16 cellular contexts compared by ENCODE assay signal in genomic region chr11:10349281-10349665, GRCh38.
"Had no signal": no experiment of that assay in that cellular context is flagged by ENCODE, and none has a peak within 500 bp of the region (broad histone marks: within the 10 kb centered on the region; RNA-seq: fewer than 3 reads in every experiment).

No MANE protein-coding gene starts in this region.

- H3K36me3 ChIP-seq: colonic mucosa, esophagus squamous epithelium, left lung, ovary, tibial nerve had no signal

- FAIRE-seq: islet of Langerhans had no signal

- H3K27ac Mint-ChIP-seq: activated CD8-positive, alpha-beta memory T cell treated with anti-CD3 and anti-CD28 coated beads, Interleukin-2, amount 10 ng/mL, durations not matched to agents 7 days and 5 days; activated naive CD8-positive, alpha-beta T cell had no signal

- H3K27me3 ChIP-seq: colonic mucosa, esophagus squamous epithelium, foreskin keratinocyte, left lung, ovary, tibial nerve had no signal

- DNase-seq: activated CD4-positive, alpha-beta T cell treated with anti-CD3 and anti-CD28 coated beads, Interleukin-2, amount 50 U/mL, for 4 hours; activated CD4-positive, CD25-positive, alpha-beta regulatory T cell treated with anti-CD3 and anti-CD28 coated beads, Interleukin-2, amount 50 U/mL, for 72 hours; activated CD8-positive, alpha-beta memory T cell treated with anti-CD3 and anti-CD28 coated beads, Interleukin-2, amount 10 ng/mL, durations not matched to agents 7 days and 5 days; activated gamma-delta T cell; activated T-cell treated with anti-CD3 and anti-CD28 coated beads, Interleukin-2, amount 50 U/mL, for 4 hours; caudate nucleus; colonic mucosa; esophagus squamous epithelium; foreskin keratinocyte; left lung; ovary; T-helper 9 cell had no signal

- H3K4me3 ChIP-seq: colonic mucosa, esophagus squamous epithelium, left lung, ovary, tibial nerve had no signal

- H3K4me3 Mint-ChIP-seq: activated CD8-positive, alpha-beta memory T cell treated with anti-CD3 and anti-CD28 coated beads, Interleukin-2, amount 10 ng/mL, durations not matched to agents 7 days and 5 days; activated naive CD8-positive, alpha-beta T cell; activated T-cell treated with anti-CD3 and anti-CD28 coated beads, Interleukin-2, amount 50 U/mL, for 4 hours; neural crest cell had no signal

- H3K9me3 Mint-ChIP-seq: activated T-cell treated with anti-CD3 and anti-CD28 coated beads, Interleukin-2, amount 50 U/mL, for 4 hours had no signal

- H3K4me1 Mint-ChIP-seq: activated CD8-positive, alpha-beta memory T cell treated with anti-CD3 and anti-CD28 coated beads, Interleukin-2, amount 10 ng/mL, durations not matched to agents 7 days and 5 days had no signal

- H3K27ac ChIP-seq: colonic mucosa, foreskin keratinocyte, left lung, ovary had no signal

- H3K9me3 ChIP-seq: colonic mucosa, esophagus squamous epithelium, left lung, ovary, tibial nerve had no signal

- H3K4me1 ChIP-seq: colonic mucosa had no signal

- H3K36me3 Mint-ChIP-seq: activated CD8-positive, alpha-beta memory T cell treated with anti-CD3 and anti-CD28 coated beads, Interleukin-2, amount 10 ng/mL, durations not matched to agents 7 days and 5 days; activated naive CD8-positive, alpha-beta T cell had no signal

- ATAC-seq: activated CD8-positive, alpha-beta memory T cell treated with anti-CD3 and anti-CD28 coated beads, Interleukin-2, amount 10 ng/mL, durations not matched to agents 7 days and 5 days; activated T-cell treated with anti-CD3 and anti-CD28 coated beads, Interleukin-2, amount 50 U/mL, for 4 hours; foreskin keratinocyte; left lung had no signal
